21 cellular contexts compared by ENCODE assay signal in the genomic region with DNA sequence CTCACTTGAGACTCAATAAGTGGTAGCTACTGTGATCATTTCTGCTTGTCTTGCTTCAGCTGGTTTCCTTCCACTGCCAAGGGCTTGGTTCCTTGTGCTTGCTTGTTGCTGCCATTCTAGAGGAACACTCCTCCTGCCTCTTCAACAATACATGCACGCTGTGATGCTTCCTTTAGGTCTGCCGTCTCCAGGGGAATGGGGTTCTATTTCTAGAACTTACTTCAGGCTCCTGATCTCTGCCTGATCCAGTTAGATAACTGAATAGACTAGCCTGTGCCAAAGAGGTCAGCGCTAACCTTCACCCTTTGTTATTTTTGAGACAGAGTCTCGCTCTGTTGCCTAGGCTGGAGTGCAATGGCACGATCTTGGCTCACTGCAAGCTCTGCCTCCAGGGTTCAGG.
DNase-seq lines count a peak whose midpoint lies in the region; ATAC-seq and TF ChIP-seq lines count a peak whose summit lies in the region.
"Had no signal": no experiment of that assay in that cellular context is flagged by ENCODE, and none has a peak within 500 bp of the region (broad histone marks: within the 10 kb centered on the region; RNA-seq: fewer than 3 reads in every experiment).

No MANE protein-coding gene starts in this region.

- DNase-seq in DND-41: no peak
- peak; percentile 54 for DNase-seq in left lobe of liver (ENCODE audit: low spot score)
- peak in 1 of 2 donors; percentile 6 for DNase-seq in gastrocnemius medialis
- DNase-seq in hepatocyte (ENCODE audit: low spot score): no peak
- DNase-seq in tibial nerve (ENCODE audit: low spot score in 2 of 2): no peak
- DNase-seq: AML-193; Caco-2; CD8-positive, alpha-beta T cell; MM.1S; NCI-H2029; NCI-H226; NCI-H510A; SIG-M5 had no signal

- TF ChIP-seq EP300 in tibial nerve (IDR thresholded peaks at IDR 0.05): no peak

- H3K79me2 ChIP-seq in DND-41 (ENCODE audit: insufficient read depth, low read length): no peaks in the 10 kb centered on the region
- H3K79me2 ChIP-seq in hepatocyte: no peaks in the 10 kb centered on the region

- H3K36me3 ChIP-seq in BLaER1 (no peaks in the 10 kb centered on the region), DND-41 (ENCODE audit: insufficient read depth, low read length) (no peaks in the 10 kb centered on the region), gastrocnemius medialis (no peaks in the 10 kb centered on the region), hepatocyte (replicated peaks; ENCODE audit: insufficient read depth, low read depth) (no peaks in the 10 kb centered on the region), tibial nerve (no peaks in the 10 kb centered on the region)

- TF ChIP-seq POLR2A in gastrocnemius medialis (IDR thresholded peaks at IDR 0.05): no peak
- no peak for TF ChIP-seq POLR2A in tibial nerve (IDR thresholded peaks at IDR 0.05)

- H3K4me3 ChIP-seq in BLaER1 (no peak overlapping the region), DND-41 (ENCODE audit: low read depth in 1 of 2, low read length in 2 of 2) (no peak overlapping the region), gastrocnemius medialis (peak overlapping the region in 2 of 4 donors; percentile 2 to 4), hepatocyte (no peak overlapping the region), tibial nerve (no peak overlapping the region)
- H3K4me3 ChIP-seq: A549 had no signal

- peaks cover 9% of the 10 kb centered on the region for H3K9me3 ChIP-seq in BLaER1
- H3K9me3 ChIP-seq in DND-41 (ENCODE audit: insufficient read depth, low read length, severe bottlenecking): no peaks in the 10 kb centered on the region
- no peaks in the 10 kb centered on the region for H3K9me3 ChIP-seq in gastrocnemius medialis
- H3K9me3 ChIP-seq in hepatocyte (ENCODE audit: low read depth): no peaks in the 10 kb centered on the region
- no peaks in the 10 kb centered on the region for H3K9me3 ChIP-seq in tibial nerve
- H3K9me3 ChIP-seq: Caco-2 had no signal

- H4K20me1 ChIP-seq in BLaER1: no peaks in the 10 kb centered on the region
- no peaks in the 10 kb centered on the region for H4K20me1 ChIP-seq in DND-41 (ENCODE audit: insufficient read depth, low read length)
- H4K20me1 ChIP-seq in hepatocyte (ENCODE audit: insufficient read depth, poor library complexity, severe bottlenecking): no peaks in the 10 kb centered on the region

- no peak for ATAC-seq in DND-41 (ENCODE audit: insufficient read depth, low read depth)
- peak; percentile 73 for ATAC-seq in left lobe of liver
- ATAC-seq in gastrocnemius medialis: peak; percentile 28 to 37
- ATAC-seq in activated CD4-positive, CD25-positive, alpha-beta regulatory T cell treated with anti-CD3 and anti-CD28 coated beads, Interleukin-2, amount 50 U/mL, for 24 hours: no peak
- ATAC-seq in GM18858 (IDR thresholded peaks at IDR 0.05; ENCODE audit: unreplicated experiment): no peak
- ATAC-seq: A549; CD8-positive, alpha-beta T cell; HCT116 had no signal

- H3K9ac ChIP-seq in BLaER1 (no peak overlapping the region), DND-41 (ENCODE audit: low read depth, low read length) (no peak overlapping the region)
- H3K9ac ChIP-seq: KMS-11 had no signal

- TF ChIP-seq CTCF in DND-41 (IDR thresholded peaks at IDR 0.05; ENCODE audit: borderline replicate concordance, extremely low read depth, low read length, poor library complexity, severe bottlenecking) (no peak), gastrocnemius medialis (IDR thresholded peaks at IDR 0.05 in 4 of 5, conservative IDR thresholded peaks at IDR 0.05 in 1 of 5) (no peak), hepatocyte (IDR thresholded peaks at IDR 0.05; ENCODE audit: poor library complexity) (no peak), tibial nerve (IDR thresholded peaks at IDR 0.05) (no peak)

- H3K4me1 ChIP-seq in BLaER1 (peaks cover 60% of the 10 kb centered on the region), DND-41 (ENCODE audit: insufficient read depth, low read length) (peaks cover 38% of the 10 kb centered on the region), gastrocnemius medialis (peaks cover 38 to 42% of the 10 kb centered on the region in 2 donors), hepatocyte (ENCODE audit: insufficient read depth) (peaks cover 6% of the 10 kb centered on the region), tibial nerve (peaks cover 0 to 41% (median 9%) of the 10 kb centered on the region in 4 donors)
- H3K4me1 ChIP-seq: A549 had no signal

- WGBS in hepatocyte (ENCODE audit: low lambda C conversion rate, missing lambda C conversion rate): 96% methylated on average over 5 of the region's 5 CpGs
- WGBS in tibial nerve, 2 donors: 85 to 87% methylated on average over 5 of the region's 5 CpGs

- no peak overlapping the region for H2AFZ ChIP-seq in DND-41 (ENCODE audit: low read depth, low read length)
- H2AFZ ChIP-seq in hepatocyte: no peak overlapping the region

- H3K27me3 ChIP-seq in BLaER1: no peaks in the 10 kb centered on the region
- no peaks in the 10 kb centered on the region for H3K27me3 ChIP-seq in DND-41 (ENCODE audit: insufficient read depth, low read length, poor library complexity)
- no peaks in the 10 kb centered on the region for H3K27me3 ChIP-seq in gastrocnemius medialis
- H3K27me3 ChIP-seq in hepatocyte: no peaks in the 10 kb centered on the region
- H3K27me3 ChIP-seq in tibial nerve: no peaks in the 10 kb centered on the region

- H3K4me2 ChIP-seq in BLaER1: peak overlapping the region; percentile 62
- H3K4me2 ChIP-seq in DND-41 (ENCODE audit: insufficient read depth, low read length): no peak overlapping the region
- no peak overlapping the region for H3K4me2 ChIP-seq in hepatocyte
- H3K4me2 ChIP-seq: A549, KMS-11 had no signal

- in situ Hi-C loops in gastrocnemius medialis (cut with MboI; ENCODE audit: low sequenced_read_pairs in 4 of 4): loop anchor here (5.0 to 25.0 kb wide), 6 partner anchors 80 to 590 kb away; no protein-coding TSS in a partner anchor

- H3K9me2 ChIP-seq in hepatocyte (replicated peaks; ENCODE audit: insufficient read depth): no peaks in the 10 kb centered on the region

- H3K27ac ChIP-seq in BLaER1 (0 out of 2 replicates have a peak overlapping the region, but pooled peaks have one; percentile 45), DND-41 (ENCODE audit: low read length) (0 out of 2 replicates have a peak overlapping the region, but pooled peaks have one; percentile 8), gastrocnemius medialis (peak overlapping the region; percentile 69 to 81 (median 76)), hepatocyte (no peak overlapping the region), tibial nerve (no peak overlapping the region)
- H3K27ac ChIP-seq: A549, C4-2B, HL-60, KMS-11 had no signal

- intact Hi-C loops in gastrocnemius medialis (cut with DNase I; ENCODE audit: low total_unique reads): loop anchor here (2.0 to 10.0 kb wide), 2 partner anchors 307 to 867 kb away; partner anchors contain the start of gene IL26

Comparison
In these comparisons a context has a peak if more than half of its experiments do, and no peak if none do; other contexts are left out.
1. H3K27ac ChIP-seq: peak in BLaER1 (single experiment), DND-41 (single experiment) and gastrocnemius medialis (4 of 4); none in hepatocyte (single experiment) and tibial nerve (0 of 4).
2. ATAC-seq: peak in left lobe of liver (single experiment) and gastrocnemius medialis (2 of 2); none in DND-41 (single experiment), activated CD4-positive, CD25-positive, alpha-beta regulatory T cell treated with anti-CD3 and anti-CD28 coated beads, Interleukin-2, amount 50 U/mL, for 24 hours (0 of 2) and GM18858 (single experiment).